Comparison of ENCODE assay signal across 25 cellular contexts in the genomic region with DNA sequence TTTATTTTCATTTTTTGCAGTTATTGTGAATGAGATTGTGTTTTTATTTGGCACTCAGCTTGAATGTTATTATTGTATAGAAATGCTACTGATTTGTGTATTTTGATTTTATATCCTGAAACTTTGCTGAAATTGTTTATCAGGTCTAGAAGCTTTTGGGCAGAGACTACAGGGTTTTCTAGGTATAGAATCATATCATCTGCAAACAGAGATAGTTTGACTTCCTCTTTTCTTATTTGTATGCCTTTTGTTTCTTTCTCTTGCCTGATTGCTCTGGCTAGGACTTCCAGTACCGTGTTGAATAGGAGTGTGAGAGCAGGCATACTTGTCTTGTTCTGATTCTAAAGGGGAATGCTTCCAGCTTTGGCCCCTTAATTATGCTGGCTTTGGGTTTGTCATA.
"Had no signal": no experiment of that assay in that cellular context is flagged by ENCODE, and none has a peak within 500 bp of the region (broad histone marks: within the 10 kb centered on the region; RNA-seq: fewer than 3 reads in every experiment).

No MANE protein-coding gene starts in this region.

- DNase-seq: activated CD4-positive, alpha-beta T cell treated with anti-CD3 and anti-CD28 coated beads for 48 hours; activated CD4-positive, alpha-beta T cell treated with anti-CD3 and anti-CD28 coated beads, Interleukin-2, amount 50 U/mL, for 4 hours; activated CD4-positive, CD25-positive, alpha-beta regulatory T cell treated with anti-CD3 and anti-CD28 coated beads, Interleukin-2, amount 50 U/mL, for 72 hours; activated CD8-positive, alpha-beta memory T cell treated with anti-CD3 and anti-CD28 coated beads, Interleukin-2, amount 50 U/mL, for 48 hours; activated CD8-positive, alpha-beta T cell treated with anti-CD3 and anti-CD28 coated beads, Interleukin-2, amount 10 ng/mL, durations not matched to agents 7 days and 5 days; activated effector memory CD4-positive, alpha-beta T cell treated with Interleukin-2 at 50 U/mL for 16 hours; activated naive CD4-positive, alpha-beta T cell; activated T-cell treated with anti-CD3 and anti-CD28 coated beads, Interleukin-2, amount 50 U/mL, for 24 hours; aorta; caudate nucleus; NCI-H1105; NCI-H1436 treated with DMSO at 0.1 percent for 48 hours; NCI-H187; NCI-H2081 treated with DMSO at 0.1 percent for 48 hours; NCI-H446; NCI-H524; PC-9; SHP77 treated with DMSO at 0.1 percent for 48 hours; T-helper 17 cell; T-helper 9 cell had no signal

- H3K36me3 ChIP-seq: breast epithelium had no signal

- H3K4me2 ChIP-seq: PC-9 had no signal

- H3K4me1 ChIP-seq: breast epithelium had no signal

- H3K4me3 Mint-ChIP-seq: activated CD8-positive, alpha-beta T cell treated with anti-CD3 and anti-CD28 coated beads, Interleukin-2, amount 10 ng/mL, durations not matched to agents 7 days and 5 days; activated naive CD4-positive, alpha-beta T cell treated with anti-CD3 and anti-CD28 coated beads, Interleukin-2, amount 50 U/mL, for 24 hours; activated T-cell treated with anti-CD3 and anti-CD28 coated beads, Interleukin-2, amount 50 U/mL, for 24 hours; activated T-helper 1 cell treated with anti-CD3 and anti-CD28 coated beads, Interleukin-12 subunit alpha, Interleukin-12 subunit beta, Interleukin-2, Interleukin-4 antibody, amounts not matched to agents 30 ng/mL and 10 ng/mL and 1 ng/mL, durations not matched to agents 14 hours and 24 hours and 36 hours; T-helper 17 cell; WTC11 had no signal

- H3K27ac Mint-ChIP-seq: activated CD8-positive, alpha-beta T cell treated with anti-CD3 and anti-CD28 coated beads, Interleukin-2, amount 10 ng/mL, durations not matched to agents 7 days and 5 days; activated naive CD4-positive, alpha-beta T cell treated with anti-CD3 and anti-CD28 coated beads, Interleukin-2, amount 50 U/mL, for 24 hours; activated T-cell treated with anti-CD3 and anti-CD28 coated beads, Interleukin-2, amount 50 U/mL, for 24 hours; activated T-helper 1 cell treated with anti-CD3 and anti-CD28 coated beads, Interleukin-12 subunit alpha, Interleukin-12 subunit beta, Interleukin-2, Interleukin-4 antibody, amounts not matched to agents 30 ng/mL and 10 ng/mL and 1 ng/mL, durations not matched to agents 14 hours and 24 hours and 36 hours; T-helper 17 cell; WTC11 had no signal

- H3K36me3 Mint-ChIP-seq: activated naive CD4-positive, alpha-beta T cell treated with anti-CD3 and anti-CD28 coated beads, Interleukin-2, amount 50 U/mL, for 24 hours; WTC11 had no signal

- H3K27me3 ChIP-seq: breast epithelium had no signal

- H2AFZ ChIP-seq: PC-9 had no signal

- H3K27ac ChIP-seq: breast epithelium, coronary artery, PC-9 had no signal

- H3K4me3 ChIP-seq: breast epithelium, coronary artery, PC-9 had no signal
